25 cellular contexts compared by ENCODE assay signal in genomic region chr10:3651969-3652653, GRCh38.
DNase-seq lines count a peak whose midpoint lies in the region; ATAC-seq, FAIRE-seq and TF ChIP-seq lines count a peak whose summit lies in the region.
"Had no signal": no experiment of that assay in that cellular context is flagged by ENCODE, and none has a peak within 500 bp of the region (broad histone marks: within the 10 kb centered on the region; RNA-seq: fewer than 3 reads in every experiment).

No MANE protein-coding gene starts in this region.

- no peaks in the 10 kb centered on the region for H3K9me3 ChIP-seq in heart left ventricle
- H3K9me3 ChIP-seq: Caco-2, MG63, SJCRH30 had no signal

- DNase-seq in HTR-8/SVneo (ENCODE audit: insufficient read length, low spot score) = no peak
- DNase-seq in bronchial epithelial cell (ENCODE audit: low read depth) = no peak
- DNase-seq in foreskin keratinocyte = peak in 1 of 2 donors; percentile 20
- DNase-seq in NCI-H2171 treated with DMSO at 0.1 percent for 48 hours (lab: John Stamatoyannopoulos, UW) = no peak
- DNase-seq in COLO668 (lab: John Stamatoyannopoulos, UW; ENCODE audit: unreplicated experiment) = no peak
- DNase-seq in NCI-H748 (lab: John Stamatoyannopoulos, UW; ENCODE audit: unreplicated experiment) = no peak
- DNase-seq in heart left ventricle = no peak
- DNase-seq: C1 segment of cervical spinal cord; Caco-2; EL; GDM1; H7; KBM-7; NCI-H1048; NCI-H1417 treated with DMSO at 0.1 percent for 48 hours; NCI-H1930; NCI-H2107; NCI-H446; NCI-H524 treated with DMSO at 0.1 percent for 48 hours; NCI-H82; NK-92 treated with Interleukin-12 subunit alpha and Interleukin-12 subunit beta, amount 100 ng/mL, for 24 hours; PC-3 had no signal

- no peak for TF ChIP-seq CTCF in bronchial epithelial cell (IDR thresholded peaks at IDR 0.05; ENCODE audit: insufficient read depth, low read length, severe bottlenecking)
- TF ChIP-seq CTCF in foreskin keratinocyte (conservative IDR thresholded peaks at IDR 0.05) = no peak
- no peak for TF ChIP-seq CTCF in heart left ventricle (IDR thresholded peaks at IDR 0.05)

- FAIRE-seq in HTR-8/SVneo (lab: Jason Lieb, UNC) (peak; percentile 55), bronchial epithelial cell (lab: Jason Lieb, UNC) (peak; percentile 87)
- FAIRE-seq: GM12891 had no signal

- H3K27ac ChIP-seq in foreskin keratinocyte (no peak overlapping the region), heart left ventricle (no peak overlapping the region)
- H3K27ac ChIP-seq: SJCRH30 had no signal

- WGBS in heart left ventricle, 4 donors = 96 to 100% (median 97%) methylated on average over 5 to 6 of the region's 6 CpGs

- peak; percentile 83 for ATAC-seq in foreskin keratinocyte
- no peak for ATAC-seq in heart left ventricle
- ATAC-seq: PC-3 had no signal

- H3K4me1 ChIP-seq in foreskin keratinocyte = no peaks in the 10 kb centered on the region
- H3K4me1 ChIP-seq in heart left ventricle = no peaks in the 10 kb centered on the region
- H3K4me1 ChIP-seq: Caco-2, SJCRH30 had no signal

- H3K36me3 ChIP-seq in bronchial epithelial cell (ENCODE audit: control insufficient read depth, insufficient read depth, low read length) (no peaks in the 10 kb centered on the region), heart left ventricle (no peaks in the 10 kb centered on the region)
- H3K36me3 ChIP-seq: MG63, SJCRH30 had no signal

- no peak overlapping the region for H3K4me3 ChIP-seq in bronchial epithelial cell (ENCODE audit: low read depth, low read length)
- no peak overlapping the region for H3K4me3 ChIP-seq in heart left ventricle
- H3K4me3 ChIP-seq: SJCRH30 had no signal

- intact Hi-C loops in heart left ventricle (cut with DNase I) = no loop called here

- H3K27me3 ChIP-seq in bronchial epithelial cell (ENCODE audit: control insufficient read depth, insufficient read depth, low read length) (no peaks in the 10 kb centered on the region), foreskin keratinocyte (no peaks in the 10 kb centered on the region), heart left ventricle (no peaks in the 10 kb centered on the region)
- H3K27me3 ChIP-seq: MG63, SJCRH30 had no signal

- TF ChIP-seq POLR2A in heart left ventricle (IDR thresholded peaks at IDR 0.05) = no peak
